17 cellular contexts compared by ENCODE assay signal in the genomic region with DNA sequence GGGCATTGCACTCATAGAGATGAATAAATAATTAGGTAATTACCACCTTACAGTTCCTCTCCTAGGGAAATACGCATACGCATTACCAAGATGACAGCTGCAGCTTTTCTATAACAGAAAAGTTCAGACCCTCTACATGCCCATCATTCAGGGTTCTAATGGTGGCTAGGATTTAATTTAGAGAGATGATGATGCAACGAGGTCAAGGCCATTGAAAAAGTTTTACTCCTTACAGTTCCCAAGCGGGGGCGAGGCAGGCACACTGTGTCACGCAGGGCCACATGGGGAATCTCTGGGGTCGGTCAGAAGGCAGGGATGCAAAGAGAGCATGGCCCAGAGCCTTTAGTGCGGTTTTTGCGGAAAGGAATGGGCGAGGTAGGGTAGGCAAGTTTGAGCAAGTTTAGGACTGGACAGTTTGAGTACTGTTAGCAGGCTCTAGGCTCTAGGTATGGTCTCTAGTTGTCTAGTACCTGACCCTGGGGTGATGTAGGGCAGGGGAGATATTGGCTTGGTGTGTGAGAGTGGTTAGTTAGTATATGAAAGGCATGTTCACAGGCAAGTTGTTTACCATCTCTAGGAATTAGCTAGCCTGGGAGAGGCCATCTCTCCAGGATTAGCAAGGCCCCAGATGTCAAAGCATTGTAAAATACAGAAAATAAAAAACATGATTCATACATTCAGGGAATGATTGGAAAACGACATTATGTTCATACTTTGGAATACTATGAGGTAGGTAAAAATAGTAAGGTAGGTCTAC. TPM values are rescaled to one million over a fixed set of nuclear protein-coding genes. Genes with fewer than 3 reads are reported as not detected.
A peak's percentile ranks its signal among the peaks of the same experiment; 100 is the strongest.
DNase-seq lines count a peak whose midpoint lies in the region; ATAC-seq and TF ChIP-seq lines count a peak whose summit lies in the region.
"Had no signal": no experiment of that assay in that cellular context is flagged by ENCODE, and none has a peak within 500 bp of the region (broad histone marks: within the 10 kb centered on the region; RNA-seq: fewer than 3 reads in every experiment).

No MANE protein-coding gene starts in this region.

- H3K9me3 ChIP-seq in left ventricle myocardium inferior (replicated peaks) (no peaks in the 10 kb centered on the region), WERI-Rb-1 (ENCODE audit: severe bottlenecking) (no peaks in the 10 kb centered on the region), thyroid gland (no peaks in the 10 kb centered on the region)
- no peaks in the 10 kb centered on the region for H3K9me3 ChIP-seq in effector memory CD4-positive, alpha-beta T cell (ENCODE audit: control insufficient read depth, low read length)
- H3K9me3 ChIP-seq: upper lobe of right lung had no signal

- no peak for TF ChIP-seq POLR2A in thyroid gland (IDR thresholded peaks at IDR 0.05)

- intact Hi-C loops in left ventricle myocardium inferior (cut with micrococcal nuclease) (no loop called here), Right ventricle myocardium superior (cut with DNase I) (no loop called here), thyroid gland (cut with DNase I) (no loop called here)

- ATAC-seq in Right ventricle myocardium superior (ENCODE audit: poor library complexity) (no peak), HG03442 (IDR thresholded peaks at IDR 0.05; ENCODE audit: unreplicated experiment) (no peak)
- ATAC-seq: upper lobe of right lung had no signal

- WGBS in thyroid gland, 2 donors, result 81 to 84% methylated on average over 11 of the region's 11 CpGs

- H3K4me3 ChIP-seq in left ventricle myocardium inferior (no peak overlapping the region), WERI-Rb-1 (ENCODE audit: low read depth, low read length) (no peak overlapping the region), thyroid gland (replicated peaks in 1 of 3) (no peak overlapping the region)
- H3K4me3 ChIP-seq in effector memory CD4-positive, alpha-beta T cell (ENCODE audit: insufficient read depth, low read depth, low read length, poor library complexity, severe bottlenecking), result no peak overlapping the region
- H3K4me3 ChIP-seq: upper lobe of right lung had no signal

- TF ChIP-seq CTCF in left ventricle myocardium inferior (IDR thresholded peaks at IDR 0.05; ENCODE audit: borderline replicate concordance) (no peak), WERI-Rb-1 (IDR thresholded peaks at IDR 0.05; ENCODE audit: low read depth, low read length) (no peak), thyroid gland (IDR thresholded peaks at IDR 0.05) (no peak)

- peak; percentile 26 for DNase-seq in left ventricle myocardium inferior
- DNase-seq in Right ventricle myocardium superior, result no peak
- DNase-seq in WERI-Rb-1, result no peak
- DNase-seq in iris pigment epithelial cell (ENCODE audit: low read depth), result peak; percentile 55
- DNase-seq in thyroid gland, result no peak
- DNase-seq in NCI-H2171 (lab: John Stamatoyannopoulos, UW), result no peak
- no peak for DNase-seq in effector memory CD4-positive, alpha-beta T cell
- DNase-seq: activated CD4-positive, alpha-beta T cell treated with anti-CD3 and anti-CD28 coated beads, Interleukin-2, amount 10 ng/mL, durations not matched to agents 7 days and 5 days; activated T-cell treated with anti-CD3 and anti-CD28 coated beads, Interleukin-2, amount 50 U/mL, for 24 hours; COR-L47; NCI-H1417 treated with DMSO at 0.1 percent for 48 hours; NCI-H345; occipital lobe; SIG-M5; stimulated activated CD4-positive, alpha-beta T cell treated with anti-CD3 and anti-CD28 coated beads, Interleukin-4, amount 100 ng/mL, for 24 hours; upper lobe of right lung had no signal

- H3K36me3 ChIP-seq in left ventricle myocardium inferior (no peaks in the 10 kb centered on the region), WERI-Rb-1 (no peaks in the 10 kb centered on the region), thyroid gland (no peaks in the 10 kb centered on the region)
- no peaks in the 10 kb centered on the region for H3K36me3 ChIP-seq in effector memory CD4-positive, alpha-beta T cell (ENCODE audit: control insufficient read depth, insufficient read depth, low read length)
- H3K36me3 ChIP-seq: upper lobe of right lung had no signal

- H3K4me1 ChIP-seq in left ventricle myocardium inferior (peaks cover 26% of the 10 kb centered on the region), thyroid gland (peaks cover 19 to 51% of the 10 kb centered on the region in 2 donors)
- peaks cover 27% of the 10 kb centered on the region for H3K4me1 ChIP-seq in effector memory CD4-positive, alpha-beta T cell (ENCODE audit: control insufficient read depth, insufficient read depth, low read length, poor library complexity, severe bottlenecking)
- H3K4me1 ChIP-seq: upper lobe of right lung had no signal

- H3K27ac ChIP-seq in left ventricle myocardium inferior (replicated peaks) (peak overlapping the region; percentile 48), WERI-Rb-1 (peak overlapping the region; percentile 89), thyroid gland (peak overlapping the region in 2 of 3 donors; percentile 3 to 5)
- H3K27ac ChIP-seq in effector memory CD4-positive, alpha-beta T cell (ENCODE audit: insufficient read depth, low read length, poor library complexity, severe bottlenecking), result no peak overlapping the region
- H3K27ac ChIP-seq: upper lobe of right lung had no signal

- H3K27me3 ChIP-seq in left ventricle myocardium inferior (ENCODE audit: low read depth) (no peaks in the 10 kb centered on the region), WERI-Rb-1 (ENCODE audit: insufficient read depth, low read depth, severe bottlenecking) (no peaks in the 10 kb centered on the region), thyroid gland (no peaks in the 10 kb centered on the region)
- H3K27me3 ChIP-seq in effector memory CD4-positive, alpha-beta T cell (replicated peaks; ENCODE audit: control insufficient read depth, insufficient read depth, low read length, poor library complexity, severe bottlenecking), result no peaks in the 10 kb centered on the region
- H3K27me3 ChIP-seq: upper lobe of right lung had no signal

RNA-seq across cellular contexts. Expression of a gene that starts 29.6 kb away (rescaled TPM):
- total RNA-seq in left ventricle myocardium inferior (75.2 TPM), Right ventricle myocardium superior (73.0 TPM), thyroid gland (100 to 1,000 TPM; 279 to 388 (median 343) TPM)

RNA-seq across cellular contexts. Expression of a gene that starts 57.9 kb away (rescaled TPM):
- total RNA-seq in left ventricle myocardium inferior, result 0.16 TPM
- 0.35 TPM for total RNA-seq in Right ventricle myocardium superior
- under 1 TPM in 3 of 4 donors, not detected in 1; 0.10 to 0.27 (median 0.17) TPM for total RNA-seq in thyroid gland

Comparison
In these comparisons a context has a peak if more than half of its experiments do, and no peak if none do; other contexts are left out.
1. DNase-seq: peak in left ventricle myocardium inferior (single experiment) and iris pigment epithelial cell (single experiment); none in Right ventricle myocardium superior (single experiment), WERI-Rb-1 (single experiment), thyroid gland (0 of 2), NCI-H2171 (single experiment) and effector memory CD4-positive, alpha-beta T cell (0 of 3).